Comparison of ENCODE assay signal across 1 cellular context in the genomic region with DNA sequence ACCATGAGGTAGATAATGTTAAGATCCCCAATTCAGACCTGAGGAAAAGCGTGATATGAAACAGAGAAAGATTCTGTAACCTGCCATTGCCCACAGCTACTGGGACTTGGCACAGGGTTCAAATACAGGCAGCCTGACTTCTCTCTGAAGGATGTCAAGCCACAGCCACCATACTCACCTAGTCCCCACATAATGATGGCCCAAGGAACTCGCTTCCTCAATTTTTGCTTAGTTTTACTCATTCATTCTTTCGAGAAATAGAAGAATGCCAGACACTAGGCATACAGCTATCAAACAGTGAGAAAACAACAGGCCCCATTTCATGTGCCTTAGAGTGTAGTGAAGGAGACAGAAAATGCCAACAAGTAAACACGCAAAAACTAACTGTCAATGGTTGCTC.
TF ChIP-seq lines count a peak whose summit lies in the region.

No MANE protein-coding gene starts in this region.

TF ChIP-seq in WTC11, 78 proteins besides CTCF, POLR2A, EP300 and RAD21 (continued from another document):
- TF ChIP-seq, protein P1, sequence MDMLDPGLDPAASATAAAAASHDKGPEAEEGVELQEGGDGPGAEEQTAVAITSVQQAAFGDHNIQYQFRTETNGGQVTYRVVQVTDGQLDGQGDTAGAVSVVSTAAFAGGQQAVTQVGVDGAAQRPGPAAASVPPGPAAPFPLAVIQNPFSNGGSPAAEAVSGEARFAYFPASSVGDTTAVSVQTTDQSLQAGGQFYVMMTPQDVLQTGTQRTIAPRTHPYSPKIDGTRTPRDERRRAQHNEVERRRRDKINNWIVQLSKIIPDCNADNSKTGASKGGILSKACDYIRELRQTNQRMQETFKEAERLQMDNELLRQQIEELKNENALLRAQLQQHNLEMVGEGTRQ (CRISPR knock-in tag; IDR thresholded peaks at IDR 0.05), result no peak
- TF ChIP-seq SP1 (CRISPR knock-in tag; conservative IDR thresholded peaks at IDR 0.05) (no peak), TEAD1 (CRISPR knock-in tag; IDR thresholded peaks at IDR 0.05) (no peak), ZNF121 (CRISPR knock-in tag; IDR thresholded peaks at IDR 0.05) (no peak), RORB (CRISPR knock-in tag; IDR thresholded peaks at IDR 0.05) (no peak), ELF4 (CRISPR knock-in tag; IDR thresholded peaks at IDR 0.05; ENCODE audit: low read depth) (no peak)
- TF ChIP-seq, protein P2, sequence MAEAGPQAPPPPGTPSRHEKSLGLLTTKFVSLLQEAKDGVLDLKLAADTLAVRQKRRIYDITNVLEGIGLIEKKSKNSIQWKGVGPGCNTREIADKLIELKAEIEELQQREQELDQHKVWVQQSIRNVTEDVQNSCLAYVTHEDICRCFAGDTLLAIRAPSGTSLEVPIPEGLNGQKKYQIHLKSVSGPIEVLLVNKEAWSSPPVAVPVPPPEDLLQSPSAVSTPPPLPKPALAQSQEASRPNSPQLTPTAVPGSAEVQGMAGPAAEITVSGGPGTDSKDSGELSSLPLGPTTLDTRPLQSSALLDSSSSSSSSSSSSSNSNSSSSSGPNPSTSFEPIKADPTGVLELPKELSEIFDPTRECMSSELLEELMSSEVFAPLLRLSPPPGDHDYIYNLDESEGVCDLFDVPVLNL (CRISPR knock-in tag; IDR thresholded peaks at IDR 0.05; ENCODE audit: borderline replicate concordance, low read depth), result no peak
- TF ChIP-seq, protein P3, sequence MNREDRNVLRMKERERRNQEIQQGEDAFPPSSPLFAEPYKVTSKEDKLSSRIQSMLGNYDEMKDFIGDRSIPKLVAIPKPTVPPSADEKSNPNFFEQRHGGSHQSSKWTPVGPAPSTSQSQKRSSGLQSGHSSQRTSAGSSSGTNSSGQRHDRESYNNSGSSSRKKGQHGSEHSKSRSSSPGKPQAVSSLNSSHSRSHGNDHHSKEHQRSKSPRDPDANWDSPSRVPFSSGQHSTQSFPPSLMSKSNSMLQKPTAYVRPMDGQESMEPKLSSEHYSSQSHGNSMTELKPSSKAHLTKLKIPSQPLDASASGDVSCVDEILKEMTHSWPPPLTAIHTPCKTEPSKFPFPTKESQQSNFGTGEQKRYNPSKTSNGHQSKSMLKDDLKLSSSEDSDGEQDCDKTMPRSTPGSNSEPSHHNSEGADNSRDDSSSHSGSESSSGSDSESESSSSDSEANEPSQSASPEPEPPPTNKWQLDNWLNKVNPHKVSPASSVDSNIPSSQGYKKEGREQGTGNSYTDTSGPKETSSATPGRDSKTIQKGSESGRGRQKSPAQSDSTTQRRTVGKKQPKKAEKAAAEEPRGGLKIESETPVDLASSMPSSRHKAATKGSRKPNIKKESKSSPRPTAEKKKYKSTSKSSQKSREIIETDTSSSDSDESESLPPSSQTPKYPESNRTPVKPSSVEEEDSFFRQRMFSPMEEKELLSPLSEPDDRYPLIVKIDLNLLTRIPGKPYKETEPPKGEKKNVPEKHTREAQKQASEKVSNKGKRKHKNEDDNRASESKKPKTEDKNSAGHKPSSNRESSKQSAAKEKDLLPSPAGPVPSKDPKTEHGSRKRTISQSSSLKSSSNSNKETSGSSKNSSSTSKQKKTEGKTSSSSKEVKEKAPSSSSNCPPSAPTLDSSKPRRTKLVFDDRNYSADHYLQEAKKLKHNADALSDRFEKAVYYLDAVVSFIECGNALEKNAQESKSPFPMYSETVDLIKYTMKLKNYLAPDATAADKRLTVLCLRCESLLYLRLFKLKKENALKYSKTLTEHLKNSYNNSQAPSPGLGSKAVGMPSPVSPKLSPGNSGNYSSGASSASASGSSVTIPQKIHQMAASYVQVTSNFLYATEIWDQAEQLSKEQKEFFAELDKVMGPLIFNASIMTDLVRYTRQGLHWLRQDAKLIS (CRISPR knock-in tag; IDR thresholded peaks at IDR 0.05; ENCODE audit: borderline replicate concordance), result no peak
